ENCODE assay signal across 2 cellular contexts in genomic region chr1:43325381-43325780, GRCh38.
TF ChIP-seq lines count a peak whose summit lies in the region.

No MANE protein-coding gene starts in this region.

TF ChIP-seq in HEK293, 187 proteins besides CTCF, POLR2A, EP300 and RAD21:
- TF ChIP-seq ZFP3 (tag by site-specific recombination; IDR thresholded peaks at IDR 0.05; ENCODE audit: low read depth) (no peak), KLF7 (tag by site-specific recombination; IDR thresholded peaks at IDR 0.05; ENCODE audit: borderline replicate concordance) (no peak), SETDB1 (IDR thresholded peaks at IDR 0.05; ENCODE audit: insufficient read length, low read length) (peak; percentile 73)
TF ChIP-seq in HEK293: peak in this region for 1.

TF ChIP-seq in endothelial cell of umbilical vein, 7 proteins besides CTCF, POLR2A, EP300 and RAD21:
- TF ChIP-seq MYC (IDR thresholded peaks at IDR 0.05; ENCODE audit: low read depth, low read length) (no peak), JUN (IDR thresholded peaks at IDR 0.05; ENCODE audit: borderline replicate concordance, insufficient read depth, insufficient read length, low read depth) (no peak), EZH2 (IDR thresholded peaks at IDR 0.05; ENCODE audit: borderline replicate concordance, low read depth, low read length, severe bottlenecking) (no peak), GATA2 (IDR thresholded peaks at IDR 0.05; ENCODE audit: insufficient read depth, insufficient read length, low read depth, low read length) (no peak), MAX (IDR thresholded peaks at IDR 0.05; ENCODE audit: insufficient read depth, insufficient read length) (no peak), POLR2AphosphoS5 (IDR thresholded peaks at IDR 0.05; ENCODE audit: insufficient read depth, low read depth, low read length) (no peak), FOS (IDR thresholded peaks at IDR 0.05; ENCODE audit: borderline replicate concordance, insufficient read depth, low read length) (no peak)
